In genomic region chr5:10988637-10989036, GRCh38 we compare ENCODE assay signal across 1 cellular context.
TF ChIP-seq lines count a peak whose summit lies in the region.

No MANE protein-coding gene starts in this region.

TF ChIP-seq in GM12878, 131 proteins besides CTCF, POLR2A, EP300 and RAD21 (continued from another document):
- TF ChIP-seq IRF5 (IDR thresholded peaks at IDR 0.05; ENCODE audit: borderline replicate concordance), result no peak
- TF ChIP-seq E2F8 (IDR thresholded peaks at IDR 0.05; ENCODE audit: low read depth, partially characterized antibody), result no peak
- TF ChIP-seq LARP7 (IDR thresholded peaks at IDR 0.05), result no peak
- TF ChIP-seq SIX5 (IDR thresholded peaks at IDR 0.05; ENCODE audit: low read depth, low read length, severe bottlenecking), result no peak
- no peak for TF ChIP-seq IKZF1 (conservative IDR thresholded peaks at IDR 0.05)
- TF ChIP-seq MXI1 (IDR thresholded peaks at IDR 0.05; ENCODE audit: low read depth, low read length), result no peak
- no peak for TF ChIP-seq JUND (IDR thresholded peaks at IDR 0.05; ENCODE audit: low read depth, low read length)
- no peak for TF ChIP-seq SPI1 (IDR thresholded peaks at IDR 0.05; ENCODE audit: borderline replicate concordance, insufficient read depth, low read depth, low read length)
- no peak for TF ChIP-seq USF2 (IDR thresholded peaks at IDR 0.05; ENCODE audit: borderline replicate concordance, low read depth, low read length)
- no peak for TF ChIP-seq BCL11A (IDR thresholded peaks at IDR 0.05; ENCODE audit: low read depth, low read length)
- no peak for TF ChIP-seq NR2C1 (IDR thresholded peaks at IDR 0.05)
